Comparison of ENCODE assay signal across 1 cellular context in the genomic region with DNA sequence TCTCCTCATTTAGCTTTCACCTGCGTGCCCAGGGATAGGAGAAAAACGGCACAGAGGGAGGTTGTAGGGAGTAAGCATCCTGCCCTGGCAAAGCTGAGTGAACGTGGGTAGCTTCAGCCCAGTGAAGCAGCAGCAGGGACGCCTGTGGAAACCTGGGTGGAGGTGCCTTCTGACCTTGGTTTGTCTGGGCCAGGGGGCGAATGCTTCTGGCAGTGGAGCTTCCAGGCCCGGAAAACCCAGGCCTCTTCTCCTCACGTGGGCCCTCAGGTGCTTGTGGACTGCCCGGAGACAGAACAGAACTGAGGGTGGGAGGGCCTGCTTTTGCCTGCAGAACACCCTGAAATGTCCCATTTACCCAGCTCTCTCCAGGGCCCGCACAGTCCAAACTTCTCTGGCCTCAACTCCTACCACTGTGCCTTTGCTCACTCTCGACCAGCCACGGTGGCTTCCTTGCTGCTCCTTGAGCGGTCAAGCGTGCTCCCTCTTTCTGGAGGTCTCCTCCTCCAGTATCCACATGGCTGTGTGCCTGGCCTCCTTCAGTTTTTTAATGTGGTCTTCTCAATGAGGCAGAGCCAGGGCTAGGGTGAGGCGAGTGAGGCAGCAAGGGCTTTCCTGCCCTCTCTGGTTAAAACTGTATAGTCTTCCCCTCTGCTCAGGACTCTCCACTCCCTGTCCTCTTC.
TF ChIP-seq lines count a peak whose summit lies in the region.

No MANE protein-coding gene starts in this region.

TF ChIP-seq in GM12878, 131 proteins besides CTCF, POLR2A, EP300 and RAD21 (continued from another document):
- TF ChIP-seq ZNF384 (IDR thresholded peaks at IDR 0.05; ENCODE audit: borderline replicate concordance, low read depth, low read length): no peak
- TF ChIP-seq ATF2 (IDR thresholded peaks at IDR 0.05; ENCODE audit: low read length): no peak
- no peak for TF ChIP-seq STAT1 (conservative IDR thresholded peaks at IDR 0.05)
